ENCODE assay signal across 30 cellular contexts in the genomic region with DNA sequence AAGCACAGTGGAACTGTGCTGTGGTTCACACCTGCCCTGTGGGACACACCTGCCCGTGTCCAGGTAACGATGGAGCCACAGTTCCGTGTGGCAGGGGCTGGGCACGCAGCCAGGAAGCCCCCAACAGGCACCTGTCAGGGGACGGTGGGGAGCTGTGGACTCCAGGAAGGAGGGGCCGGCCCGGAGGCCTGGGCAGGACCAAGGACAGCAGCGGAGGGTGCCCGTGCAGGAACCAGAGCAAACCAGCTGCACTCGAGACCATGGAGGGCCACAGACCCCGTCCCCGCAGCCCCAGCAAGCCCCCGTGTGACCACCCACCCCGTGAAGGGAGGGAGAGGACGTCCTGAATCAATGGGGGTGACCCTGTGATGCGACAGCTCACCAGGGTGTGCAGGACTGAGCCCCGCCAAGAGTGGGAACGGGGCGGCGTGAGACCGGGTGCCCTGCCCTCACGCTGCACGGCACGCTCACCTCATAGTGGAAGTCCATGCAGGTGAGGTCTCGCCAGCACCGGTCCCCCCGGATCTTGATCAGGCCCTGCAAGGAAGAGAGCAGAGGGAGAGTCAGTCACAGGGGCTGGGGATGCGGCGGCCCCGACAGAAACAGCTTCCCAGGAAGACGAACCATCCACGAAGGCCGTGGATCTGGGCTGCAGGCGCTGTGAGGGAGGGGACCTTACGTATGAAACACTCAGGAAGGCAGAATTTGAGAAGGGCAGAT.
DNase-seq lines count a peak whose midpoint lies in the region; ATAC-seq, FAIRE-seq and TF ChIP-seq lines count a peak whose summit lies in the region.
"Had no signal": no experiment of that assay in that cellular context is flagged by ENCODE, and none has a peak within 500 bp of the region (broad histone marks: within the 10 kb centered on the region; RNA-seq: fewer than 3 reads in every experiment).

No MANE protein-coding gene starts in this region.

- peak; percentile 28 for ATAC-seq in GM23338
- no peak for ATAC-seq in GM12878
- ATAC-seq in left lung = peak; percentile 10
- no peak for ATAC-seq in left colon
- no peak for ATAC-seq in GM21447 (IDR thresholded peaks at IDR 0.05; ENCODE audit: unreplicated experiment)
- ATAC-seq: activated T-cell treated with anti-CD3 and anti-CD28 coated beads, Interleukin-2, amount 50 U/mL, for 4 hours; PC-3 had no signal

- FAIRE-seq in GM12878 (lab: Jason Lieb, UNC) = no peak
- FAIRE-seq: colon, GM12891 had no signal

- CTCF ChIA-PET in GM12878 (lab: Yijun Ruan, JAX) = no interaction called here

- no peak overlapping the region for H2AFZ ChIP-seq in GM23338
- no peak overlapping the region for H2AFZ ChIP-seq in GM12878 (ENCODE audit: control insufficient read depth, low read depth, low read length)
- no peak overlapping the region for H2AFZ ChIP-seq in MM.1S (ENCODE audit: low read length)

- H3K9me3 ChIP-seq in GM12878 (replicated peaks; ENCODE audit: control insufficient read depth, insufficient read depth, low read length) = no peaks in the 10 kb centered on the region
- no peaks in the 10 kb centered on the region for H3K9me3 ChIP-seq in left lung
- no peaks in the 10 kb centered on the region for H3K9me3 ChIP-seq in MM.1S (replicated peaks; ENCODE audit: insufficient read depth, low read length)
- H3K9me3 ChIP-seq: BLaER1 treated with 17β-estradiol and CSF1 and Interleukin-3, amounts not matched to agents 10 nM and 100 nM; breast epithelium; Caco-2; heart left ventricle; transverse colon had no signal

- RAD21 ChIA-PET in GM12878 (lab: Charles Lee; ENCODE audit: unreplicated experiment) = no interaction called here

- peaks cover 10% of the 10 kb centered on the region for H3K4me1 Mint-ChIP-seq in GM23338
- H3K4me1 Mint-ChIP-seq: activated CD4-positive, alpha-beta T cell treated with anti-CD3 and anti-CD28 coated beads, Interleukin-2, amount 10 ng/mL, durations not matched to agents 7 days and 5 days had no signal

- H3K36me3 ChIP-seq in GM23338 (ENCODE audit: insufficient read depth) (no peaks in the 10 kb centered on the region), GM12878 (ENCODE audit: control insufficient read depth in 2 of 2, insufficient read depth in 2 of 2, low read length in 1 of 2) (no peaks in the 10 kb centered on the region), left lung (peaks cover 0 to 20% of the 10 kb centered on the region in 2 donors), MM.1S (replicated peaks; ENCODE audit: insufficient read depth, low read length) (no peaks in the 10 kb centered on the region)
- H3K36me3 ChIP-seq: breast epithelium, transverse colon had no signal

- H3K9me2 ChIP-seq in GM23338 (ENCODE audit: insufficient read depth) (no peaks in the 10 kb centered on the region), MM.1S (replicated peaks; ENCODE audit: insufficient read depth, low read length) (no peaks in the 10 kb centered on the region)

- TF ChIP-seq CTCF in GM23338 (conservative IDR thresholded peaks at IDR 0.05; ENCODE audit: low read depth in 2 of 2) (no peak), GM12878 (IDR thresholded peaks at IDR 0.05 in 2 of 3, conservative IDR thresholded peaks at IDR 0.05 in 1 of 3; ENCODE audit: control insufficient read depth in 2 of 3, extremely low read depth in 1 of 3, insufficient read depth in 1 of 3, low read depth in 3 of 3, low read length in 3 of 3) (no peak), left lung (IDR thresholded peaks at IDR 0.05) (no peak), MM.1S (IDR thresholded peaks at IDR 0.05; ENCODE audit: low read length) (no peak)

- no TSS peak for BruUV-seq in GM12878 (replicated peaks; lab: Mats Ljungman, UMichigan)

- H3K9ac ChIP-seq in GM12878 (ENCODE audit: control insufficient read depth, insufficient read depth, low read length) (no peak overlapping the region), MM.1S (ENCODE audit: low read length) (no peak overlapping the region)
- H3K9ac ChIP-seq: BLaER1 treated with 17β-estradiol and CSF1 and Interleukin-3, amounts not matched to agents 10 nM and 100 nM had no signal

- WGBS in GM12878 (ENCODE audit: insufficient coverage, insufficient replicate concordance, low lambda C conversion rate, missing lambda C conversion rate) = 66% methylated on average over 33 of the region's 35 CpGs

- no peak overlapping the region for H3K27ac Mint-ChIP-seq in GM23338
- H3K27ac Mint-ChIP-seq: activated CD4-positive, alpha-beta T cell treated with anti-CD3 and anti-CD28 coated beads, Interleukin-2, amount 10 ng/mL, durations not matched to agents 7 days and 5 days had no signal

- no peaks in the 10 kb centered on the region for H3K27me3 ChIP-seq in GM23338 (ENCODE audit: insufficient read depth)
- H3K27me3 ChIP-seq in GM12878 (replicated peaks in 1 of 2; ENCODE audit: control insufficient read depth in 2 of 2, insufficient read depth in 2 of 2, low read length in 1 of 2) = no peaks in the 10 kb centered on the region
- H3K27me3 ChIP-seq in left lung = no peaks in the 10 kb centered on the region
- H3K27me3 ChIP-seq in MM.1S (replicated peaks; ENCODE audit: insufficient read depth, low read length) = peaks cover 71% of the 10 kb centered on the region
- H3K27me3 ChIP-seq: breast epithelium, heart left ventricle, transverse colon had no signal

- no peak overlapping the region for H3K27ac ChIP-seq in GM23338 (ENCODE audit: low read depth)
- H3K27ac ChIP-seq in GM12878 (ENCODE audit: control insufficient read depth, insufficient read depth) = no peak overlapping the region
- H3K27ac ChIP-seq in left lung = no peak overlapping the region
- no peak overlapping the region for H3K27ac ChIP-seq in MM.1S (ENCODE audit: low read length)
- H3K27ac ChIP-seq: BLaER1 treated with 17β-estradiol and CSF1 and Interleukin-3, amounts not matched to agents 10 nM and 100 nM; breast epithelium; heart left ventricle; transverse colon had no signal

- SMC1A ChIA-PET in GM12878 (lab: Charles Lee; ENCODE audit: uncharacterized antibody, unreplicated experiment) = no interaction called here

- H3F3A ChIP-seq in GM23338 (replicated peaks; ENCODE audit: low read depth) (no peaks in the 10 kb centered on the region), MM.1S (ENCODE audit: insufficient read depth, low read length) (no peaks in the 10 kb centered on the region)

- in situ Hi-C loops in GM12878 (cut with MboI) = no loop called here

- no peak for TF ChIP-seq POLR2A in GM12878 (IDR thresholded peaks at IDR 0.05; ENCODE audit: low read depth, low read length)

- POLR2A ChIA-PET in GM12878 (lab: Charles Lee) = no interaction called here

- no peak for TF ChIP-seq EP300 in GM12878 (IDR thresholded peaks at IDR 0.05; ENCODE audit: borderline replicate concordance in 1 of 2, control insufficient read depth in 1 of 2, low read depth in 2 of 2, low read length in 2 of 2)

- DNase-seq in AG08395 (ENCODE audit: low spot score) (peak; percentile 14), GM23338 (ENCODE audit: low spot score) (no peak), GM12878 (ENCODE audit: low read depth, low spot score) (no peak), left lung (peak in 1 of 2 donors; percentile 71), left colon (no peak), MM.1S (no peak)
- no peak for DNase-seq in stimulated activated CD4-positive, alpha-beta T cell treated with anti-CD3 and anti-CD28 coated beads, Interleukin-12 subunit alpha, Interleukin-12 subunit beta, amount 100 ng/mL, for 4 hours
- DNase-seq: ACHN; activated CD4-positive, alpha-beta T cell treated with anti-CD3 and anti-CD28 coated beads, Interleukin-2, amount 10 ng/mL, durations not matched to agents 7 days and 5 days; activated T-cell treated with anti-CD3 and anti-CD28 coated beads, Interleukin-2, amount 50 U/mL, for 4 hours; effector CD8-positive, alpha-beta T cell; foreskin fibroblast; GOT3; mesenchymal stem cell; NCI-H1105; NCI-H2029; NCI-H524 treated with DMSO at 0.1 percent for 48 hours; PC-3; SHP77; T-helper 9 cell; transverse colon had no signal

- H3K4me2 ChIP-seq in GM23338 (no peak overlapping the region), GM12878 (ENCODE audit: control insufficient read depth, insufficient read depth) (no peak overlapping the region), MM.1S (ENCODE audit: low read depth, low read length) (no peak overlapping the region)
- H3K4me2 ChIP-seq: BLaER1 treated with 17β-estradiol and CSF1 and Interleukin-3, amounts not matched to agents 10 nM and 100 nM; smooth muscle cell had no signal

- no peaks in the 10 kb centered on the region; the same call in 2 of the 3 replicates for H3K36me3 Mint-ChIP-seq in GM23338 (ENCODE audit: low read depth)
- H3K36me3 Mint-ChIP-seq: IgD-negative memory B cell had no signal

- no peaks in the 10 kb centered on the region for H3K4me1 ChIP-seq in GM23338 (ENCODE audit: insufficient read depth)
- H3K4me1 ChIP-seq in GM12878 (ENCODE audit: control insufficient read depth, insufficient read depth, low read length) = no peaks in the 10 kb centered on the region
- H3K4me1 ChIP-seq in left lung = no peaks in the 10 kb centered on the region
- H3K4me1 ChIP-seq in MM.1S (ENCODE audit: low read length) = no peaks in the 10 kb centered on the region
- H3K4me1 ChIP-seq: breast epithelium, Caco-2, transverse colon had no signal

- H3K4me3 Mint-ChIP-seq in GM23338 = no peak overlapping the region
- H3K4me3 Mint-ChIP-seq: activated CD4-positive, alpha-beta T cell treated with anti-CD3 and anti-CD28 coated beads, Interleukin-2, amount 10 ng/mL, durations not matched to agents 7 days and 5 days; activated T-cell treated with anti-CD3 and anti-CD28 coated beads, Interleukin-2, amount 50 U/mL, for 4 hours; IgD-negative memory B cell had no signal

- no peaks in the 10 kb centered on the region; the same call in 2 of the 3 replicates for H3K9me3 Mint-ChIP-seq in GM23338
- H3K9me3 Mint-ChIP-seq: activated CD4-positive, alpha-beta T cell treated with anti-CD3 and anti-CD28 coated beads, Interleukin-2, amount 10 ng/mL, durations not matched to agents 7 days and 5 days; activated T-cell treated with anti-CD3 and anti-CD28 coated beads, Interleukin-2, amount 50 U/mL, for 4 hours; IgD-negative memory B cell had no signal

- peaks cover 12% of the 10 kb centered on the region for H3K27me3 Mint-ChIP-seq in GM23338 (ENCODE audit: insufficient read depth, low read depth, poor library complexity)
- H3K27me3 Mint-ChIP-seq: activated CD4-positive, alpha-beta T cell treated with anti-CD3 and anti-CD28 coated beads, Interleukin-2, amount 10 ng/mL, durations not matched to agents 7 days and 5 days; IgD-negative memory B cell had no signal

- H4K20me1 ChIP-seq in GM23338 (replicated peaks; ENCODE audit: insufficient read depth) (no peaks in the 10 kb centered on the region), GM12878 (ENCODE audit: control insufficient read depth, insufficient read depth) (no peaks in the 10 kb centered on the region), MM.1S (ENCODE audit: insufficient read depth, low read length) (no peaks in the 10 kb centered on the region)

- no peaks in the 10 kb centered on the region for H3K79me2 ChIP-seq in GM23338 (replicated peaks; ENCODE audit: insufficient read depth)
- no peaks in the 10 kb centered on the region for H3K79me2 ChIP-seq in GM12878 (ENCODE audit: control insufficient read depth, insufficient read depth, low read length)
- no peaks in the 10 kb centered on the region for H3K79me2 ChIP-seq in MM.1S (ENCODE audit: low read length)

- no peak for TF ChIP-seq RAD21 in GM12878 (IDR thresholded peaks at IDR 0.05; ENCODE audit: insufficient read depth, low read depth, low read length)

- intact Hi-C loops in GM12878 (cut with micrococcal nuclease; ENCODE audit: unreplicated experiment) (no loop called here), left lung (cut with DNase I) (no loop called here), left colon (cut with DNase I, micrococcal nuclease) (no loop called here)

- H3K4me3 ChIP-seq in GM23338 (no peak overlapping the region), GM12878 (no peak overlapping the region), left lung (no peak overlapping the region), MM.1S (ENCODE audit: low read length) (no peak overlapping the region)
- H3K4me3 ChIP-seq: BLaER1 treated with 17β-estradiol and CSF1 and Interleukin-3, amounts not matched to agents 10 nM and 100 nM; breast epithelium; heart left ventricle; smooth muscle cell; transverse colon had no signal

Comparison
In these comparisons a context has a peak if more than half of its experiments do, and no peak if none do; other contexts are left out.
1. ATAC-seq: peak in GM23338 (single experiment) and left lung (single experiment); none in GM12878 (single experiment), left colon (single experiment) and GM21447 (single experiment).